Comparison of ENCODE assay signal across 11 cellular contexts in genomic region chr11:88480217-88480616, GRCh38.
DNase-seq lines count a peak whose midpoint lies in the region; ATAC-seq, FAIRE-seq and TF ChIP-seq lines count a peak whose summit lies in the region.
"Had no signal": no experiment of that assay in that cellular context is flagged by ENCODE, and none has a peak within 500 bp of the region (broad histone marks: within the 10 kb centered on the region; RNA-seq: fewer than 3 reads in every experiment).

No MANE protein-coding gene starts in this region.

- H3K27ac ChIP-seq in A673 (ENCODE audit: low read depth, low read length, poor library complexity, severe bottlenecking) (no peak overlapping the region), keratinocyte (ENCODE audit: control insufficient read depth, insufficient read depth, low read length) (no peak overlapping the region)

- H3K36me3 ChIP-seq in A673 (ENCODE audit: insufficient read depth, low read length, poor library complexity, severe bottlenecking) (no peaks in the 10 kb centered on the region), keratinocyte (ENCODE audit: control insufficient read depth in 2 of 2, extremely low read depth in 1 of 2, insufficient read depth in 2 of 2, low read length in 2 of 2) (no peaks in the 10 kb centered on the region)

- FAIRE-seq in keratinocyte (lab: Jason Lieb, UNC), result peak; percentile 75
- FAIRE-seq: H1 had no signal

- H3K9ac ChIP-seq in keratinocyte (ENCODE audit: control insufficient read depth, extremely low read depth, insufficient read depth, low read length), result no peak overlapping the region

- ATAC-seq in activated CD4-positive, CD25-positive, alpha-beta regulatory T cell treated with anti-CD3 and anti-CD28 coated beads, Interleukin-2, amount 50 U/mL, for 24 hours, result no peak

- POLR2A ChIA-PET in A673 (lab: Charles Lee; ENCODE audit: low non-redundant PET), result no interaction called here

- peak overlapping the region; percentile 2 for H3K4me2 ChIP-seq in keratinocyte (ENCODE audit: control insufficient read depth, extremely low read depth, insufficient read depth, low read depth, low read length)

- DNase-seq in A673 (ENCODE audit: low spot score), result peak; percentile 32
- peak; percentile 95 for DNase-seq in HS-27A (ENCODE audit: low read depth)
- DNase-seq in astrocyte of the hippocampus (ENCODE audit: low read depth, low spot score), result peak; percentile 93
- DNase-seq in keratinocyte (ENCODE audit: low read depth, low spot score), result no peak
- no peak for DNase-seq in putamen (ENCODE audit: low spot score)
- DNase-seq in stimulated activated CD4-positive, alpha-beta T cell treated with anti-CD3 and anti-CD28 coated beads, Interleukin-4, amount 100 ng/mL, for 4 hours, result no peak
- DNase-seq in GM19238 (ENCODE audit: insufficient read length, low spot score), result no peak
- DNase-seq: naive B cell; stimulated activated CD4-positive, alpha-beta T cell treated with anti-CD3 and anti-CD28 coated beads, Interleukin-15, amount 100 ng/mL, for 24 hours had no signal

- H3K79me2 ChIP-seq in keratinocyte (ENCODE audit: control insufficient read depth, insufficient read depth, low read length), result no peaks in the 10 kb centered on the region

- TF ChIP-seq CTCF in A673 (conservative IDR thresholded peaks at IDR 0.05; ENCODE audit: low read depth, low read length), result no peak
- TF ChIP-seq CTCF in keratinocyte (optimal IDR thresholded peaks at IDR 0.05 in 1 of 3, IDR thresholded peaks at IDR 0.05 in 1 of 3, conservative IDR thresholded peaks at IDR 0.05 in 1 of 3; ENCODE audit: extremely low read depth in 1 of 3, insufficient read depth in 2 of 3, low read length in 3 of 3), result no peak

- intact Hi-C loops in A673 (cut with micrococcal nuclease; ENCODE audit: unreplicated experiment), result no loop called here

- dilution Hi-C loops in keratinocyte (cut with MboI; ENCODE audit: extremely low pct_ligation_motif_present, low sequenced_read_pairs), result no loop called here

- no peak overlapping the region for H3K4me3 ChIP-seq in A673 (ENCODE audit: low read depth, low read length, poor library complexity, severe bottlenecking)
- no peak overlapping the region for H3K4me3 ChIP-seq in keratinocyte (ENCODE audit: control insufficient read depth in 2 of 3, extremely low read depth in 1 of 3, insufficient read depth in 2 of 3, low read depth in 1 of 3, low read length in 3 of 3)

- H3K9me3 ChIP-seq in A673 (ENCODE audit: low read depth, low read length, poor library complexity, severe bottlenecking) (no peaks in the 10 kb centered on the region), keratinocyte (ENCODE audit: control insufficient read depth, low read depth, low read length) (no peaks in the 10 kb centered on the region)

- BruUV-seq in A673 (replicated peaks; lab: Mats Ljungman, UMichigan), result no TSS peak

- H4K20me1 ChIP-seq in keratinocyte (ENCODE audit: control insufficient read depth, extremely low read depth, insufficient read depth, low read length), result no peaks in the 10 kb centered on the region

- CTCF ChIA-PET in A673 (lab: Charles Lee), result no interaction called here

- H3K27me3 ChIP-seq in A673 (replicated peaks; ENCODE audit: insufficient read depth, low read depth, low read length, poor library complexity), result no peaks in the 10 kb centered on the region
- no peaks in the 10 kb centered on the region for H3K27me3 ChIP-seq in keratinocyte (ENCODE audit: control insufficient read depth, extremely low read depth, insufficient read depth, low read length)

- H3K4me1 ChIP-seq in A673 (ENCODE audit: insufficient read depth, low read length, poor library complexity, severe bottlenecking), result no peaks in the 10 kb centered on the region
- peaks cover 36% of the 10 kb centered on the region for H3K4me1 ChIP-seq in keratinocyte (ENCODE audit: control insufficient read depth, extremely low read depth, insufficient read depth, low read length)

- H2AFZ ChIP-seq in keratinocyte (ENCODE audit: control insufficient read depth, low read length), result no peak overlapping the region

- no peaks in the 10 kb centered on the region for H3K9me1 ChIP-seq in keratinocyte (ENCODE audit: control insufficient read depth, extremely low read depth, insufficient read depth, low read length)

Comparison
In these comparisons a context has a peak if more than half of its experiments do, and no peak if none do; other contexts are left out.
1. DNase-seq: peak in A673 (single experiment), HS-27A (single experiment) and astrocyte of the hippocampus (single experiment); none in keratinocyte (single experiment), putamen (single experiment), stimulated activated CD4-positive, alpha-beta T cell treated with anti-CD3 and anti-CD28 coated beads, Interleukin-4, amount 100 ng/mL, for 4 hours (0 of 2) and GM19238 (single experiment).